ENCODE assay signal across 28 cellular contexts in the genomic region with DNA sequence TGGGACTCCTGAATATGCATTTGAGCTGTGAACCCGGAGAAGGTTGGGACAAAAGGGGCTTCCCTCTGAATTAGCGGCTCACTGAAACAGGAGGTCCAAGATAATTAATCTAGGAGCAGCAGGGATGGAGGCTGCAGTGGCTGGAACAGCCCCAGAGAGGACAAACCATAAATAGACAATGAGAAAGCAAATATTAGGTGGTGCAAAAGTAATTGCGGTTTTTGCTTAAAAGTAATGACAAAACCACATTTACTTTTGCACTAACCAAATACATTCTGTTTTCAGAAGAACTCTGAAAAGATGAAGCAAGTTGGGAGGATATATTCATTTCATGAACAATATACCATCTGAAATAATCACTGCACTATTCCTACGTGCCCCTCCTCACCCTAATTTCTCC.
"Had no signal": no experiment of that assay in that cellular context is flagged by ENCODE, and none has a peak within 500 bp of the region (broad histone marks: within the 10 kb centered on the region; RNA-seq: fewer than 3 reads in every experiment).

No MANE protein-coding gene starts in this region.

- H3K4me3 Mint-ChIP-seq: activated B cell treated with CpG ODN at 0.5 μM for 24 hours; activated CD4-positive, alpha-beta T cell treated with anti-CD3 and anti-CD28 coated beads, Interleukin-2, amount 10 ng/mL, durations not matched to agents 24 days and 14 days; activated CD8-positive, alpha-beta memory T cell treated with anti-CD3 and anti-CD28 coated beads, Interleukin-2, amount 10 ng/mL, durations not matched to agents 7 days and 5 days; activated naive CD4-positive, alpha-beta T cell treated with anti-CD3 and anti-CD28 coated beads, Interleukin-2, amount 50 U/mL, for 24 hours; activated T-cell treated with anti-CD3 and anti-CD28 coated beads, Interleukin-2, amount 50 U/mL, for 24 hours; activated T-helper 1 cell treated with anti-CD3 and anti-CD28 coated beads, Interleukin-12 subunit alpha, Interleukin-12 subunit beta, Interleukin-2, Interleukin-4 antibody, amounts not matched to agents 30 ng/mL and 10 ng/mL and 1 ng/mL, durations not matched to agents 14 hours and 24 hours and 36 hours; T-helper 1 cell treated with Interleukin-12 subunit alpha and Interleukin-12 subunit beta and Interleukin-4 antibody, amounts not matched to agents 30 μg/mL and 1 μg/mL, for 36 hours had no signal

- H3K36me3 ChIP-seq: breast epithelium, Peyer's patch had no signal

- H3K27me3 ChIP-seq: breast epithelium, Peyer's patch had no signal

- DNase-seq: activated B cell treated with CpG ODN at 0.5 μM for 24 hours; activated CD4-positive, alpha-beta T cell treated with anti-CD3 and anti-CD28 coated beads for 1 hour; activated CD4-positive, alpha-beta T cell treated with anti-CD3 and anti-CD28 coated beads, Interleukin-2, amount 10 ng/mL, durations not matched to agents 24 days and 14 days; activated CD4-positive, alpha-beta T cell treated with anti-CD3 and anti-CD28 coated beads, Interleukin-2, amount 50 U/mL, for 48 hours; activated CD8-positive, alpha-beta memory T cell treated with anti-CD3 and anti-CD28 coated beads, Interleukin-2, amount 10 ng/mL, durations not matched to agents 7 days and 5 days; activated effector memory CD4-positive, alpha-beta T cell treated with Interleukin-2 at 50 U/mL for 16 hours; activated naive CD4-positive, alpha-beta T cell; activated T-cell treated with anti-CD3 and anti-CD28 coated beads, Interleukin-2, amount 50 U/mL, for 24 hours; aorta; caudate nucleus; NCI-H1092; NCI-H1417; NCI-H1930; NCI-H2107; NCI-H2171 treated with DMSO at 0.1 percent for 48 hours; NCI-H226; NCI-H526; NCI-H82; NK-92 treated with Interleukin-12 subunit alpha and Interleukin-12 subunit beta, amount 100 ng/mL, for 24 hours; Peyer's patch; SHP77 treated with DMSO at 0.1 percent for 48 hours; T-helper 9 cell had no signal

- ATAC-seq: activated CD8-positive, alpha-beta memory T cell treated with anti-CD3 and anti-CD28 coated beads, Interleukin-2, amount 10 ng/mL, durations not matched to agents 7 days and 5 days had no signal

- H3K9me3 ChIP-seq: breast epithelium, Peyer's patch had no signal

- H3K4me1 ChIP-seq: breast epithelium, Peyer's patch had no signal

- H3K4me1 Mint-ChIP-seq: activated CD4-positive, alpha-beta T cell treated with anti-CD3 and anti-CD28 coated beads, Interleukin-2, amount 10 ng/mL, durations not matched to agents 24 days and 14 days; activated CD8-positive, alpha-beta memory T cell treated with anti-CD3 and anti-CD28 coated beads, Interleukin-2, amount 10 ng/mL, durations not matched to agents 7 days and 5 days; activated naive CD4-positive, alpha-beta T cell treated with anti-CD3 and anti-CD28 coated beads, Interleukin-2, amount 50 U/mL, for 24 hours had no signal

- H3K4me2 ChIP-seq: KMS-11 had no signal

- H3K9ac ChIP-seq: KMS-11 had no signal

- H3K9me3 Mint-ChIP-seq: activated B cell treated with CpG ODN at 0.5 μM for 24 hours; activated CD4-positive, alpha-beta T cell treated with anti-CD3 and anti-CD28 coated beads, Interleukin-2, amount 10 ng/mL, durations not matched to agents 24 days and 14 days; activated naive CD4-positive, alpha-beta T cell treated with anti-CD3 and anti-CD28 coated beads, Interleukin-2, amount 50 U/mL, for 24 hours; activated T-cell treated with anti-CD3 and anti-CD28 coated beads, Interleukin-2, amount 50 U/mL, for 24 hours; activated T-helper 1 cell treated with anti-CD3 and anti-CD28 coated beads, Interleukin-12 subunit alpha, Interleukin-12 subunit beta, Interleukin-2, Interleukin-4 antibody, amounts not matched to agents 30 ng/mL and 10 ng/mL and 1 ng/mL, durations not matched to agents 14 hours and 24 hours and 36 hours had no signal

- H3K4me3 ChIP-seq: breast epithelium, Peyer's patch had no signal

- H3K27ac Mint-ChIP-seq: activated B cell treated with CpG ODN at 0.5 μM for 24 hours; activated CD4-positive, alpha-beta T cell treated with anti-CD3 and anti-CD28 coated beads, Interleukin-2, amount 10 ng/mL, durations not matched to agents 24 days and 14 days; activated CD8-positive, alpha-beta memory T cell treated with anti-CD3 and anti-CD28 coated beads, Interleukin-2, amount 10 ng/mL, durations not matched to agents 7 days and 5 days; activated naive CD4-positive, alpha-beta T cell treated with anti-CD3 and anti-CD28 coated beads, Interleukin-2, amount 50 U/mL, for 24 hours; activated T-cell treated with anti-CD3 and anti-CD28 coated beads, Interleukin-2, amount 50 U/mL, for 24 hours; activated T-helper 1 cell treated with anti-CD3 and anti-CD28 coated beads, Interleukin-12 subunit alpha, Interleukin-12 subunit beta, Interleukin-2, Interleukin-4 antibody, amounts not matched to agents 30 ng/mL and 10 ng/mL and 1 ng/mL, durations not matched to agents 14 hours and 24 hours and 36 hours; T-helper 1 cell treated with Interleukin-12 subunit alpha and Interleukin-12 subunit beta and Interleukin-4 antibody, amounts not matched to agents 30 μg/mL and 1 μg/mL, for 36 hours had no signal

- H3K27ac ChIP-seq: breast epithelium, KMS-11, Peyer's patch, RWPE1 had no signal

- H3K36me3 Mint-ChIP-seq: activated CD8-positive, alpha-beta memory T cell treated with anti-CD3 and anti-CD28 coated beads, Interleukin-2, amount 10 ng/mL, durations not matched to agents 7 days and 5 days; activated naive CD4-positive, alpha-beta T cell treated with anti-CD3 and anti-CD28 coated beads, Interleukin-2, amount 50 U/mL, for 24 hours had no signal
